9 cellular contexts compared by ENCODE assay signal in genomic region chr4:82900016-82900334, GRCh38. TPM values are rescaled to one million over a fixed set of nuclear protein-coding genes. Genes with fewer than 3 reads are reported as not detected.
DNase-seq lines count a peak whose midpoint lies in the region; ATAC-seq and TF ChIP-seq lines count a peak whose summit lies in the region.
"Had no signal": no experiment of that assay in that cellular context is flagged by ENCODE, and none has a peak within 500 bp of the region (broad histone marks: within the 10 kb centered on the region; RNA-seq: fewer than 3 reads in every experiment).

No MANE protein-coding gene starts in this region.

- H4K20me1 ChIP-seq in KMS-11 (ENCODE audit: insufficient read depth), result 0 out of 2 replicates have a peak, but pooled peaks cover 15% of the 10 kb centered on the region

- no peak for TF ChIP-seq POLR2A in adrenal gland (IDR thresholded peaks at IDR 0.05)

- H3K27me3 Mint-ChIP-seq in CD4-positive, alpha-beta memory T cell, result no peaks in the 10 kb centered on the region

- H3K4me2 ChIP-seq in KMS-11, result peak overlapping the region; percentile 79

- peak; percentile 5 for ATAC-seq in left lung

- peak overlapping the region; percentile 71 for H2AFZ ChIP-seq in KMS-11 (ENCODE audit: low read depth)

- CTCF ChIA-PET in CD4-positive, alpha-beta memory T cell (lab: Charles Lee; ENCODE audit: partially characterized antibody), result interaction anchor here (0.6 to 4.9 kb wide), 10 partner anchors 8 to 679 kb away, joined by 3 to 29 read pairs (median 4); partner anchors contain the start of genes COPS4 and LIN54

- peaks cover 6 to 17% (median 12%) of the 10 kb centered on the region in 4 donors for H3K4me1 Mint-ChIP-seq in CD4-positive, alpha-beta memory T cell

- peak overlapping the region; percentile 81 for H3K9ac ChIP-seq in KMS-11

- peak overlapping the region; percentile 98 for H3K27ac ChIP-seq in CD4-positive, alpha-beta memory T cell (ENCODE audit: low read depth, low read length)
- peak overlapping the region; percentile 86 for H3K27ac ChIP-seq in KMS-11
- peak overlapping the region; percentile 74 to 99 (median 99) for H3K27ac ChIP-seq in adrenal gland
- H3K27ac ChIP-seq in left lung, result peak overlapping the region; percentile 99 to 100

- no peak overlapping the region for H3K27ac Mint-ChIP-seq in CD4-positive, alpha-beta memory T cell

- no peak overlapping the region for H3K4me3 Mint-ChIP-seq in CD4-positive, alpha-beta memory T cell
- H3K4me3 Mint-ChIP-seq: neural crest cell had no signal

- TF ChIP-seq CTCF in GM20000 (IDR thresholded peaks at IDR 0.05; ENCODE audit: extremely low read depth, missing control alignments), result no peak
- TF ChIP-seq CTCF in KMS-11 (conservative IDR thresholded peaks at IDR 0.05; ENCODE audit: low read depth, low read length), result no peak
- TF ChIP-seq CTCF in adrenal gland (IDR thresholded peaks at IDR 0.05), result no peak
- no peak for TF ChIP-seq CTCF in left lung (IDR thresholded peaks at IDR 0.05)

- peaks cover 42% of the 10 kb centered on the region for H3K4me1 ChIP-seq in CD4-positive, alpha-beta memory T cell (ENCODE audit: insufficient read depth, low read length)
- H3K4me1 ChIP-seq in KMS-11 (ENCODE audit: low read depth, poor library complexity, severe bottlenecking) (peaks cover 48% of the 10 kb centered on the region), adrenal gland (replicated peaks in 1 of 2) (peaks cover 25 to 38% of the 10 kb centered on the region in 2 donors), left lung (peaks cover 3 to 44% of the 10 kb centered on the region in 2 donors)

- no peaks in the 10 kb centered on the region for H3K9me3 Mint-ChIP-seq in CD4-positive, alpha-beta memory T cell
- H3K9me3 Mint-ChIP-seq: neural crest cell had no signal

- no peaks in the 10 kb centered on the region for H3K36me3 ChIP-seq in CD4-positive, alpha-beta memory T cell (ENCODE audit: insufficient read depth, low read length)
- H3K36me3 ChIP-seq in KMS-11 (ENCODE audit: insufficient read depth) (peaks cover 3% of the 10 kb centered on the region; the same call in 1 of the 2 replicates), adrenal gland (replicated peaks in 1 of 2) (peaks cover 0 to 12% of the 10 kb centered on the region in 2 donors), left lung (peaks cover 0 to 19% of the 10 kb centered on the region in 2 donors)

- WGBS in adrenal gland, 4 donors, result 0 to 1% (median 0%) methylated on average over 10 of the region's 10 CpGs

- peak overlapping the region; percentile 59 to 99 for H3K4me3 ChIP-seq in CD4-positive, alpha-beta memory T cell (ENCODE audit: low read length in 2 of 2)
- H3K4me3 ChIP-seq in KMS-11 (IDR thresholded peaks at IDR 0.05; ENCODE audit: insufficient read depth, low read depth, low read length) (peak overlapping the region; percentile 71), adrenal gland (peak overlapping the region; percentile 43 to 94 (median 62)), left lung (peak overlapping the region; percentile 58 to 65)

- no peaks in the 10 kb centered on the region for H3K27me3 ChIP-seq in CD4-positive, alpha-beta memory T cell (ENCODE audit: insufficient read depth, low read length)
- H3K27me3 ChIP-seq in KMS-11 (ENCODE audit: insufficient read depth, low read depth) (no peaks in the 10 kb centered on the region), adrenal gland (no peaks in the 10 kb centered on the region), left lung (no peaks in the 10 kb centered on the region)

- DNase-seq in CD4-positive, alpha-beta memory T cell, result no peak
- peak; percentile 16 for DNase-seq in GM20000 (ENCODE audit: low spot score)
- DNase-seq in adrenal gland, result no peak
- no peak for DNase-seq in left lung
- no peak for DNase-seq in C1 segment of cervical spinal cord (lab: John Stamatoyannopoulos, UW)
- DNase-seq in HK-2 (ENCODE audit: unreplicated experiment), result no peak
- DNase-seq in activated naive CD4-positive, alpha-beta T cell treated with anti-CD3 and anti-CD28 coated beads, Interleukin-2, amount 50 U/mL, for 16 hours, result no peak

- H3K79me2 ChIP-seq in KMS-11 (ENCODE audit: insufficient read depth, low read depth), result peaks cover 52% of the 10 kb centered on the region

- peaks cover 9 to 26% of the 10 kb centered on the region in 2 donors for H3K36me3 Mint-ChIP-seq in CD4-positive, alpha-beta memory T cell

- POLR2A ChIA-PET in CD4-positive, alpha-beta memory T cell (lab: Charles Lee; ENCODE audit: partially characterized antibody), result interaction anchor here (0.7 to 3.3 kb wide), 17 partner anchors 9 to 555 kb away, joined by 3 to 53 read pairs (median 5); partner anchors contain the start of genes COPS4, COQ2, HELQ and HNRNPD

- intact Hi-C loops in CD4-positive, alpha-beta memory T cell (cut with micrococcal nuclease), result loop anchor here (1.0 to 5.0 kb wide), 8 partner anchors 9 to 1682 kb away; partner anchors contain the start of genes CDS1, COPS4, HELQ and RASGEF1B
- intact Hi-C loops in adrenal gland (cut with DNase I), result loop anchor here in 1 of 2 donors (10.0 kb wide), 1 partner anchor 105 kb away; no protein-coding TSS in a partner anchor
- intact Hi-C loops in left lung (cut with DNase I), result no loop called here

- H3K9me3 ChIP-seq in CD4-positive, alpha-beta memory T cell (ENCODE audit: control insufficient read depth in 1 of 2, low read length in 2 of 2), result no peaks in the 10 kb centered on the region
- H3K9me3 ChIP-seq in adrenal gland (replicated peaks in 1 of 3) (no peaks in the 10 kb centered on the region), left lung (no peaks in the 10 kb centered on the region)

RNA-seq across cellular contexts. Expression of gene THAP9, which starts 0.6 kb away (rescaled TPM):
- 1 to 10 TPM; 2.7 to 3.7 TPM for total RNA-seq in CD4-positive, alpha-beta memory T cell
- 1 to 10 TPM in 1 of 2 donors, under 1 TPM in 1; 0.77 to 2.4 TPM for polyA plus RNA-seq in CD4-positive, alpha-beta memory T cell
- total RNA-seq in adrenal gland (1 to 10 TPM; 2.2 to 5.9 (median 3.4) TPM), left lung (1 to 10 TPM; 2.1 to 3.5 TPM)
- polyA plus RNA-seq in adrenal gland, result 1 to 10 TPM; 2.8 to 5.0 (median 4.7) TPM

RNA-seq across cellular contexts. Expression of gene SEC31A, which starts 9.0 kb away (rescaled TPM):
- total RNA-seq in CD4-positive, alpha-beta memory T cell, result 100 to 1,000 TPM; 157 to 167 TPM
- polyA plus RNA-seq in CD4-positive, alpha-beta memory T cell, result 100 to 1,000 TPM; 138 to 175 TPM
- total RNA-seq in adrenal gland (100 to 1,000 TPM; 137 to 276 (median 205) TPM), left lung (100 to 1,000 TPM; 224 to 278 TPM)
- polyA plus RNA-seq in adrenal gland, result 100 to 1,000 TPM; 182 to 355 (median 220) TPM
